Comparison of ENCODE assay signal across 1 cellular context in the genomic region with DNA sequence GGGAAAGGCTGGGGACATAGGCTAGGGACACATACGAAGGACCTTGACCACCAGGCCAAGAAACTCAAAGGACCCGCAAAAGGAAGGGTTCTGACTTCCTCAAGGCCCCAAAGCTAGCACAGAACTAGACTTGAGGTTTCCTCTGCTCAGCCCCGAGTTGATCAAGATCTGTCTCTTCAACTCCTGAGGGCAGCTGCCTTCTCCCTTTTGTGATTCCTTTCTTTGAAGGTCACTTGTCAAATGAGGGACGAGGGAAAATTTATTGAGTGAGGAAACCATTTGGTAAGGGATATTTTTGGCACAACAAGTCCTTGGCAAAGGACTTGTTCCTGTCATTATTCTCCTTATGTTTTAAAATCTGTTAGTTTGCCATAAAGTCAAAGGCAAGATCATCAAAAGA.
TF ChIP-seq lines count a peak whose summit lies in the region.

No MANE protein-coding gene starts in this region.

TF ChIP-seq in HepG2, 621 proteins besides CTCF, POLR2A, EP300 and RAD21:
- TF ChIP-seq ZNF33B (CRISPR knock-in tag; IDR thresholded peaks at IDR 0.05) (no peak), ZNF264 (CRISPR knock-in tag; IDR thresholded peaks at IDR 0.05) (no peak), ZNF678 (CRISPR knock-in tag; IDR thresholded peaks at IDR 0.05) (no peak), RBFOX2 (IDR thresholded peaks at IDR 0.05; ENCODE audit: low read depth, low read length) (0 out of 2 replicates have a peak, but pooled peaks have one; percentile 26), ZBTB34 (CRISPR knock-in tag; IDR thresholded peaks at IDR 0.05) (no peak)
